In genomic region chr1:94481473-94481933, GRCh38 we compare ENCODE assay signal across 8 cellular contexts.
DNase-seq lines count a peak whose midpoint lies in the region; ATAC-seq, FAIRE-seq and TF ChIP-seq lines count a peak whose summit lies in the region.

No MANE protein-coding gene starts in this region.

- H3K27ac ChIP-seq in HepG2 (ENCODE audit: extremely low read length, insufficient read depth, low read length): no peak overlapping the region

- no peak overlapping the region for H3K4me2 ChIP-seq in HepG2 (ENCODE audit: low read depth, low read length)

- no peak overlapping the region for H3K4me3 Mint-ChIP-seq in chondrocyte (ENCODE audit: unreplicated experiment)

- no peak overlapping the region for H3K27ac Mint-ChIP-seq in chondrocyte (ENCODE audit: unreplicated experiment)

- peaks cover 4 to 55% of the 10 kb centered on the region in 2 experiments for H3K36me3 ChIP-seq in HepG2 (replicated peaks in 1 of 2; ENCODE audit: control insufficient read depth in 1 of 2, insufficient read depth in 2 of 2, low read length in 2 of 2)

- H3K4me1 ChIP-seq in HepG2 (ENCODE audit: insufficient read depth, low read length): no peaks in the 10 kb centered on the region; the same call in 1 of the 2 replicates

- no peaks in the 10 kb centered on the region for H3K9me3 ChIP-seq in HepG2 (ENCODE audit: low read length)

- no peak for TF ChIP-seq EP300 in HepG2 (IDR thresholded peaks at IDR 0.05; ENCODE audit: low read depth in 2 of 2, low read length in 2 of 2)
- no peak for TF ChIP-seq EP300 in HepG2 (CRISPR knock-in tag; IDR thresholded peaks at IDR 0.05; ENCODE audit: borderline replicate concordance)

- peaks cover 12% of the 10 kb centered on the region for H3K36me3 Mint-ChIP-seq in chondrocyte (ENCODE audit: low read depth)

- no TSS peak for BruUV-seq in HepG2 (replicated peaks; lab: Mats Ljungman, UMichigan)

- no peaks in the 10 kb centered on the region for H3K27me3 ChIP-seq in HepG2 (ENCODE audit: control insufficient read depth in 1 of 2, insufficient read depth in 2 of 2, low read length in 2 of 2)

- FAIRE-seq in TTC549 (lab: Jason Lieb, UNC) (peak; percentile 53), HepG2 (lab: Jason Lieb, UNC) (no peak)

- TF ChIP-seq CTCF in chondrocyte (IDR thresholded peaks at IDR 0.05) (peak; percentile 89), HepG2 (CRISPR knock-in tag; IDR thresholded peaks at IDR 0.05) (peak; percentile 80)

- 0 out of 2 replicates have a peak, but pooled peaks have one; percentile 35 for TF ChIP-seq RAD21 in HepG2 (CRISPR knock-in tag; IDR thresholded peaks at IDR 0.05)

- no peak overlapping the region for H3K4me3 ChIP-seq in HepG2 (replicated peaks in 1 of 3; ENCODE audit: insufficient read depth in 1 of 3, low read depth in 2 of 3, low read length in 3 of 3)

- H4K20me1 ChIP-seq in HepG2 (ENCODE audit: insufficient read depth, low read length): no peaks in the 10 kb centered on the region

- peaks cover 3% of the 10 kb centered on the region for H3K4me1 Mint-ChIP-seq in chondrocyte (ENCODE audit: low read depth)

- WGBS in HepG2 (ENCODE audit: low lambda C conversion rate): 20% methylated on average over 4 of the region's 4 CpGs

- no peak overlapping the region for H2AFZ ChIP-seq in HepG2 (ENCODE audit: low read length)

- H3K79me2 ChIP-seq in HepG2 (ENCODE audit: insufficient read depth, low read length): no peaks in the 10 kb centered on the region

- DNase-seq in AML-193 (lab: John Stamatoyannopoulos, UW) (peak; percentile 56 to 72), NCI-H2029 treated with DMSO at 0.1 percent for 48 hours (lab: John Stamatoyannopoulos, UW) (peak; percentile 83), chondrocyte (ENCODE audit: low spot score) (no peak), HepG2 (ENCODE audit: low spot score) (peak; percentile 62)
- DNase-seq in stimulated activated CD8-positive, alpha-beta memory T cell treated with anti-CD3 and anti-CD28 coated beads, Interleukin-4, amount 100 ng/mL, for 48 hours: peak; percentile 43

- H3K9ac ChIP-seq in HepG2 (ENCODE audit: insufficient read depth, low read depth, low read length): no peak overlapping the region

- no peaks in the 10 kb centered on the region for H3K27me3 Mint-ChIP-seq in chondrocyte (ENCODE audit: low read depth)

- no peaks in the 10 kb centered on the region for H3K9me3 Mint-ChIP-seq in chondrocyte (ENCODE audit: low read depth)

- intact Hi-C loops in HepG2 (cut with micrococcal nuclease; ENCODE audit: unreplicated experiment): loop anchor here (2.0 kb wide), 1 partner anchor 323 kb away; no protein-coding TSS in a partner anchor

- POLR2A ChIA-PET in HepG2 (lab: Yijun Ruan, JAX): no interaction called here

- CTCF ChIA-PET in HepG2 (lab: Yijun Ruan, JAX; ENCODE audit: low intra/inter-chr PET ratio, low total read pairs): interaction anchor here (1.0 to 2.2 kb wide), 2 partner anchors 118 to 324 kb away, joined by 3 to 13 read pairs; no protein-coding TSS in a partner anchor

- in situ Hi-C loops in HepG2 (cut with HindIII; ENCODE audit: extremely low pct_ligation_motif_present, low pct_unique_long_range_greater_than_20kb): loop anchor here (10.0 kb wide), 1 partner anchor 323 kb away; no protein-coding TSS in a partner anchor

- TF ChIP-seq POLR2A in HepG2 (IDR thresholded peaks at IDR 0.05; ENCODE audit: insufficient read depth in 1 of 2, low read depth in 2 of 2, low read length in 2 of 2): no peak

- ATAC-seq in GM18519 (IDR thresholded peaks at IDR 0.05; ENCODE audit: low FRiP score, unreplicated experiment) (peak; percentile 90), HG02973 (IDR thresholded peaks at IDR 0.05; ENCODE audit: unreplicated experiment) (peak; percentile 98), HepG2 (peak; percentile 95)

TF ChIP-seq in HepG2, 621 proteins besides CTCF, POLR2A, EP300 and RAD21:
- TF ChIP-seq KAT2B (IDR thresholded peaks at IDR 0.05; ENCODE audit: borderline replicate concordance, low read depth, low read length) (no peak), ZNF318 (CRISPR knock-in tag; IDR thresholded peaks at IDR 0.05) (no peak), STAG1 (CRISPR knock-in tag; IDR thresholded peaks at IDR 0.05) (peak; percentile 65), E2F5 (CRISPR knock-in tag; conservative IDR thresholded peaks at IDR 0.05) (no peak), SMC3 (IDR thresholded peaks at IDR 0.05; ENCODE audit: low read length) (peak; percentile 57; the same call in 1 of the 2 replicates), ZNF354B (CRISPR knock-in tag; IDR thresholded peaks at IDR 0.05) (no peak), RBM22 (optimal IDR thresholded peaks at IDR 0.05; ENCODE audit: low read length) (peak; percentile 77)
TF ChIP-seq in HepG2: peak in this region for 3.
